In genomic region chr1:228176024-228176395, GRCh38 we compare ENCODE assay signal across 17 cellular contexts. TPM values are rescaled to one million over a fixed set of nuclear protein-coding genes. Genes with fewer than 3 reads are reported as not detected.
DNase-seq lines count a peak whose midpoint lies in the region; ATAC-seq and TF ChIP-seq lines count a peak whose summit lies in the region.
"Had no signal": no experiment of that assay in that cellular context is flagged by ENCODE, and none has a peak within 500 bp of the region (broad histone marks: within the 10 kb centered on the region; RNA-seq: fewer than 3 reads in every experiment).

No MANE protein-coding gene starts in this region.

- 94% methylated on average over 4 of the region's 4 CpGs for WGBS in right cardiac atrium
- 86% methylated on average over 4 of the region's 4 CpGs; no CpG with 5 or more reads in 1 of the 2 donors for WGBS in upper lobe of left lung, 2 donors

- H3K27ac Mint-ChIP-seq in dendritic cell treated with granulocyte-macrophage colony-stimulating factor and Interleukin-4, amounts not matched to agents 40 ng/mL and 50 ng/mL, for 4 days: peak overlapping the region; percentile 5
- H3K27ac Mint-ChIP-seq: CD8-positive, alpha-beta T cell had no signal

- peak; percentile 15 for ATAC-seq in Right ventricle myocardium inferior
- ATAC-seq in right cardiac atrium: no peak
- ATAC-seq in upper lobe of left lung (ENCODE audit: low FRiP score in 2 of 2): no peak
- ATAC-seq in GM18502 (IDR thresholded peaks at IDR 0.05; ENCODE audit: poor library complexity, unreplicated experiment): no peak
- ATAC-seq: CD8-positive, alpha-beta T cell had no signal

- H2AFZ ChIP-seq in osteoblast (ENCODE audit: low read length): no peak overlapping the region
- H2AFZ ChIP-seq: GM23248 had no signal

- TF ChIP-seq EP300 in upper lobe of left lung (IDR thresholded peaks at IDR 0.05): no peak

- no peak overlapping the region for H3K4me2 ChIP-seq in osteoblast (ENCODE audit: insufficient read depth, low read length)
- H3K4me2 ChIP-seq: A549 had no signal

- H3K27me3 ChIP-seq in right cardiac atrium (ENCODE audit: control insufficient read depth, insufficient read depth) (no peaks in the 10 kb centered on the region), muscle layer of colon (ENCODE audit: control insufficient read depth in 1 of 2, insufficient read depth in 2 of 2, low read length in 2 of 2) (no peaks in the 10 kb centered on the region), upper lobe of left lung (no peaks in the 10 kb centered on the region), osteoblast (ENCODE audit: insufficient read depth, low read length) (no peaks in the 10 kb centered on the region)

- peaks cover 19% of the 10 kb centered on the region for H3K36me3 Mint-ChIP-seq in dendritic cell treated with granulocyte-macrophage colony-stimulating factor and Interleukin-4, amounts not matched to agents 40 ng/mL and 50 ng/mL, for 4 days (ENCODE audit: low read depth)

- no peaks in the 10 kb centered on the region for H3K27me3 Mint-ChIP-seq in dendritic cell treated with granulocyte-macrophage colony-stimulating factor and Interleukin-4, amounts not matched to agents 40 ng/mL and 50 ng/mL, for 4 days

- H3K4me3 ChIP-seq in right cardiac atrium (ENCODE audit: low read length) (no peak overlapping the region), muscle layer of colon (ENCODE audit: low read depth in 1 of 2, low read length in 2 of 2) (no peak overlapping the region), upper lobe of left lung (peak overlapping the region in 2 of 4 donors; percentile 34 to 46), osteoblast (ENCODE audit: insufficient read depth, low read length) (no peak overlapping the region)
- H3K4me3 ChIP-seq: A549, GM23248 had no signal

- TF ChIP-seq CTCF in upper lobe of left lung (IDR thresholded peaks at IDR 0.05): no peak
- TF ChIP-seq CTCF in osteoblast (IDR thresholded peaks at IDR 0.05; ENCODE audit: extremely low read depth, low read depth, low read length): no peak
- no peak for TF ChIP-seq CTCF in GM13977 (IDR thresholded peaks at IDR 0.05; ENCODE audit: extremely low read depth, insufficient read depth, missing control alignments)

- no peak overlapping the region for H3K9ac ChIP-seq in muscle layer of colon (ENCODE audit: low read length)
- H3K9ac ChIP-seq: GM23248 had no signal

- DNase-seq in Right ventricle myocardium inferior (ENCODE audit: missing footprints): no peak
- DNase-seq in right cardiac atrium: no peak
- no peak for DNase-seq in upper lobe of left lung
- DNase-seq in osteoblast (ENCODE audit: insufficient read length, low spot score, missing footprints): no peak
- DNase-seq in GM13977 (ENCODE audit: low spot score): no peak
- DNase-seq: Calu3; CD8-positive, alpha-beta T cell; GF-D8; GM23248; HCEC 1CT; NCI-H1092 treated with DMSO at 0.1 percent for 48 hours; NK-92 treated with Interleukin-12 subunit alpha and Interleukin-12 subunit beta, amount 100 ng/mL, for 24 hours; SHP77 treated with DMSO at 0.1 percent for 48 hours had no signal

- in situ Hi-C loops in GM13977 (cut with MboI; ENCODE audit: low pct_unique_long_range_greater_than_20kb, low sequenced_read_pairs, unreplicated experiment): no loop called here

- H3K4me1 ChIP-seq in right cardiac atrium (ENCODE audit: control insufficient read depth, insufficient read depth, low read length) (no peaks in the 10 kb centered on the region), muscle layer of colon (ENCODE audit: insufficient read depth, low read length) (peaks cover 19% of the 10 kb centered on the region), upper lobe of left lung (peaks cover 30 to 51% (median 39%) of the 10 kb centered on the region in 4 donors), osteoblast (ENCODE audit: insufficient read depth, low read length) (no peaks in the 10 kb centered on the region)

- H3K36me3 ChIP-seq in muscle layer of colon (ENCODE audit: insufficient read depth, low read length): peaks cover 11% of the 10 kb centered on the region
- H3K36me3 ChIP-seq in upper lobe of left lung: peaks cover 0 to 12% (median 7%) of the 10 kb centered on the region in 4 donors
- no peaks in the 10 kb centered on the region for H3K36me3 ChIP-seq in osteoblast (ENCODE audit: insufficient read depth, low read length)

- H3K79me2 ChIP-seq in osteoblast (ENCODE audit: insufficient read depth, low read length): peaks cover 10% of the 10 kb centered on the region

- H3K9me3 Mint-ChIP-seq in dendritic cell treated with granulocyte-macrophage colony-stimulating factor and Interleukin-4, amounts not matched to agents 40 ng/mL and 50 ng/mL, for 4 days: no peaks in the 10 kb centered on the region
- H3K9me3 Mint-ChIP-seq: CD8-positive, alpha-beta T cell had no signal

- intact Hi-C loops in Right ventricle myocardium inferior (cut with DNase I): no loop called here
- intact Hi-C loops in right cardiac atrium (cut with DNase I): no loop called here
- intact Hi-C loops in dendritic cell treated with granulocyte-macrophage colony-stimulating factor and Interleukin-4, amounts not matched to agents 40 ng/mL and 50 ng/mL, for 4 days (cut with micrococcal nuclease): no loop called here

- no peak for TF ChIP-seq POLR2A in upper lobe of left lung (IDR thresholded peaks at IDR 0.05)

- peaks cover 21% of the 10 kb centered on the region for H3K4me1 Mint-ChIP-seq in dendritic cell treated with granulocyte-macrophage colony-stimulating factor and Interleukin-4, amounts not matched to agents 40 ng/mL and 50 ng/mL, for 4 days (ENCODE audit: low read depth)

- no peak overlapping the region for H3K4me3 Mint-ChIP-seq in dendritic cell treated with granulocyte-macrophage colony-stimulating factor and Interleukin-4, amounts not matched to agents 40 ng/mL and 50 ng/mL, for 4 days
- H3K4me3 Mint-ChIP-seq: CD8-positive, alpha-beta T cell had no signal

- H3K9me3 ChIP-seq in right cardiac atrium (ENCODE audit: control insufficient read depth, low read length) (no peaks in the 10 kb centered on the region), muscle layer of colon (ENCODE audit: low read length) (no peaks in the 10 kb centered on the region), upper lobe of left lung (no peaks in the 10 kb centered on the region), osteoblast (ENCODE audit: low read depth, low read length) (no peaks in the 10 kb centered on the region)
- H3K9me3 ChIP-seq: A549 had no signal

- H3K27ac ChIP-seq in right cardiac atrium (ENCODE audit: low read length) (no peak overlapping the region), muscle layer of colon (ENCODE audit: low read depth, low read length) (peak overlapping the region; percentile 28), upper lobe of left lung (peak overlapping the region; percentile 33 to 86 (median 71)), osteoblast (ENCODE audit: low read depth, low read length) (no peak overlapping the region)
- H3K27ac ChIP-seq: A549, GM23248 had no signal

- H4K20me1 ChIP-seq in osteoblast (ENCODE audit: insufficient read depth, low read length): peaks cover 15% of the 10 kb centered on the region

RNA-seq across cellular contexts. Expression of gene IBA57, which starts 10.4 kb away (rescaled TPM):
- total RNA-seq in Right ventricle myocardium inferior (12.7 TPM), right cardiac atrium (10 to 100 TPM in 2 of 4 donors, 1 to 10 TPM in 2; 8.3 to 12.0 (median 10.3) TPM), upper lobe of left lung (10 to 100 TPM in 4 of 6 donors, 1 to 10 TPM in 2; 6.1 to 19.3 (median 13.9) TPM), osteoblast (4.4 and 4.7 TPM in 2 replicates)
- 4.5 TPM for polyA plus RNA-seq in right cardiac atrium

RNA-seq across cellular contexts. Expression of gene GJC2, which starts 26.3 kb away (rescaled TPM):
- total RNA-seq in Right ventricle myocardium inferior: 1.6 TPM
- 1 to 10 TPM; 1.2 to 2.2 (median 1.7) TPM for total RNA-seq in right cardiac atrium
- polyA plus RNA-seq in right cardiac atrium: 1.3 TPM
- total RNA-seq in upper lobe of left lung: 1 to 10 TPM; 1.4 to 8.7 (median 2.0) TPM
- total RNA-seq in osteoblast: 0.88 and 1.4 TPM in 2 replicates

RNA-seq across cellular contexts. Expression of gene OBSCN, which starts 31.8 kb away (rescaled TPM):
- total RNA-seq in Right ventricle myocardium inferior: 275 TPM
- 100 to 1,000 TPM; 144 to 196 (median 183) TPM for total RNA-seq in right cardiac atrium
- 234 TPM for polyA plus RNA-seq in right cardiac atrium
- total RNA-seq in upper lobe of left lung: 100 to 1,000 TPM in 1 of 6 donors, 10 to 100 TPM in 5; 15.7 to 160 (median 47.0) TPM
- 2.9 and 3.2 TPM in 2 replicates for total RNA-seq in osteoblast

RNA-seq across cellular contexts. Expression of gene GUK1, which starts 35.9 kb away (rescaled TPM):
- total RNA-seq in Right ventricle myocardium inferior (162 TPM), right cardiac atrium (100 to 1,000 TPM; 151 to 202 (median 169) TPM), upper lobe of left lung (100 to 1,000 TPM; 198 to 385 (median 269) TPM), osteoblast (253 and 278 TPM in 2 replicates)
- polyA plus RNA-seq in right cardiac atrium: 315 TPM

Comparison
In these comparisons a context has a peak if more than half of its experiments do, and no peak if none do; other contexts are left out.
1. H3K27ac ChIP-seq: peak in muscle layer of colon (single experiment) and upper lobe of left lung (4 of 4); none in right cardiac atrium (single experiment) and osteoblast (single experiment).